Comparison of ENCODE assay signal across 16 cellular contexts in the genomic region with DNA sequence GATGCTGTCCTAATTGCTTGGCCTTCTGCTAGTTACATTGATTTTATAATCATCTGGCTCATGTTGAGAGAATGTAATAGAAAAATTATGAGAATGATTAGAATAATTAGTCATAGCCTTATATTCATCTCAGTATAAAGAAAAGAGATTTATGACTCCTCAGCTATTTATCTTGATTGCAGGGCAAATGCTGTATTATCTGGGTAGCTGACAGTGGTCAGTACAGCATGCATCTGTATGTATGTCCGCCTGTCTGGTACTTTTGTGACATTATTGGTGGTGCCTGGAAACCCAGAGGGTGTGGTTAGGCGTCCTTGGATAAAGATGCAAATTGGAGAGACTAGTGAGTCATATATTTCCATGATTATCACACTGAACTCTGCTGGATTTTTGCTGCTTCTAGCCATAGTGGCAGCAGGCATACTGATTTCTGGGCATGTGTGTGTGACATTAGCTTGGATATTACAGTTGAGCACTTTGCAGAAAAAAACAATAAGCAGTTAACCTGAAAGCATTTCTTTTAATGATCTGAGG.
DNase-seq lines count a peak whose midpoint lies in the region; ATAC-seq and TF ChIP-seq lines count a peak whose summit lies in the region.
"Had no signal": no experiment of that assay in that cellular context is flagged by ENCODE, and none has a peak within 500 bp of the region (broad histone marks: within the 10 kb centered on the region; RNA-seq: fewer than 3 reads in every experiment).

No MANE protein-coding gene starts in this region.

- TF ChIP-seq CTCF in HFF-Myc (IDR thresholded peaks at IDR 0.05; ENCODE audit: low read depth, low read length, missing control alignments) (no peak), foreskin fibroblast (IDR thresholded peaks at IDR 0.05; ENCODE audit: low read depth, low read length) (no peak)

- H3K36me3 ChIP-seq in adipocyte (ENCODE audit: control insufficient read depth, insufficient read depth, low read length, severe bottlenecking) = peaks cover 37% of the 10 kb centered on the region
- H3K36me3 ChIP-seq: vagina had no signal

- no peak overlapping the region for H3K9ac ChIP-seq in adipocyte (ENCODE audit: low read length)

- ATAC-seq in HG02623 (IDR thresholded peaks at IDR 0.05; ENCODE audit: unreplicated experiment) (no peak), HG03469 (IDR thresholded peaks at IDR 0.05; ENCODE audit: unreplicated experiment) (no peak)
- ATAC-seq: sciatic nerve had no signal

- no peaks in the 10 kb centered on the region for H3K9me3 ChIP-seq in adipocyte (ENCODE audit: control insufficient read depth, low read length)
- H3K9me3 ChIP-seq: vagina had no signal

- H3K4me1 ChIP-seq in adipocyte (ENCODE audit: control insufficient read depth, insufficient read depth, low read length) = peaks cover 8% of the 10 kb centered on the region

- H3K4me3 ChIP-seq in HFF-Myc (replicated peaks; ENCODE audit: low read depth, low read length) = no peak overlapping the region
- no peak overlapping the region for H3K4me3 ChIP-seq in adipocyte (ENCODE audit: low read length)
- H3K4me3 ChIP-seq in foreskin fibroblast (ENCODE audit: low read depth in 1 of 2, low read length in 2 of 2) = no peak overlapping the region
- H3K4me3 ChIP-seq: vagina had no signal

- peak; percentile 16 for DNase-seq in AG08396 (ENCODE audit: low spot score)
- peak; percentile 2 for DNase-seq in HFF-Myc (ENCODE audit: extremely low read depth, low read depth)
- peak; percentile 27 for DNase-seq in adipocyte (ENCODE audit: low read depth)
- peak; percentile 5 to 28 for DNase-seq in foreskin fibroblast
- DNase-seq in NCI-H774 (lab: John Stamatoyannopoulos, UW) = no peak
- DNase-seq in NOMO-1 (lab: John Stamatoyannopoulos, UW; ENCODE audit: unreplicated experiment in 2 of 2) = no peak
- DNase-seq: activated CD4-positive, alpha-beta T cell treated with anti-CD3 and anti-CD28 coated beads, Interleukin-2, amount 50 U/mL, for 48 hours; activated T-cell treated with anti-CD3 and anti-CD28 coated beads, Interleukin-2, amount 50 U/mL, for 24 hours; KBM-7; NCI-H1105; RPMI8226; SW 1271 had no signal

- H3K27me3 ChIP-seq in adipocyte (replicated peaks; ENCODE audit: control insufficient read depth, insufficient read depth, low read length) = no peaks in the 10 kb centered on the region
- H3K27me3 ChIP-seq: vagina had no signal

Comparison
In these comparisons a context has a peak if more than half of its experiments do, and no peak if none do; other contexts are left out.
1. DNase-seq: peak in AG08396 (single experiment), HFF-Myc (single experiment), adipocyte (single experiment) and foreskin fibroblast (2 of 2); none in NCI-H774 (single experiment) and NOMO-1 (0 of 2).